ENCODE assay signal across 8 cellular contexts in the genomic region with DNA sequence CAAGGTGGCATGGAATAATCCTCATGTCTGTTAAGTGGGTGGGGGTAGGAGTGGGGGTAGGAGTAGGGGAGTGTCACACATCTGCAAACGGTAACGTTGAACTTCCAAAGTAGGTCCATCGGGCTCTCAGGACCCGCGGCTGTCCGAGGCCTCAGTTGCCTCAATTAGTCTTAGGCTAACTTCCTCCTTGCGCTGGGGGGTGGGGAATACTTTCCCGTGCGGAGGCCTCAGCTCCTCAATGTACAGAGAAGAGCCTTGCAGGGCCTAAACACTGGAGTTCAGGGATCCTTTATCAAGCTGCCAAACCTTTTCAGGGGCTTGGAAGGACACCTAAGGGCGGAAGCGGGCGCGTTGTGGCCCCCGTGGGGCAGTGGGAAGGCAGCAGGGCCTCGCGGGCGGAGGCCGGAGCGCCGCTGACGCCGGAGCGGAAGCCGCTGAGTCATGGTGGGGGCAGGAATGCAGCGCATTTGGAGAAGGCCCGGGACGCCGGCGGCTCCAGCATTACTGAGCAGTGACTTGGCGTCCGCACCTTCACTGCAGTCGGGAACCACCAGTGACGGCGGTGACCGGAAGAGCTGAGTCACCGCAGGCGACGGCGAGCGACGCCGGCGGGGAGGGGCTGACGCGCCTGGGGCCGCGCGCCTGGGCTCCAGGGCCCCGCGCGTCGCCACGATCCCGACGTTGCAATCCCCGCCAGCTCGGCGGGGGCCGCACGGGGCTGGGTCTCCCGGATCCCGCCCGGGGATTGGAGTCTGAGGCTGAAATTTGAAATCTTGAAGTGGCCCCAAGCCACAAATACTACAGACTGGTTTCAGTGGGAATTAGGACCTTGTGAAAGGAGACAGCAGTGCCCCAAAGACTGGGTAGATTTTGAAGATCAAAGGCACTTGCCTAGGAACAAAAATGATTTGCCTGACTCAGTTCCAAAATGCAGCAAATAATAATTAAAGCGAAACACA. TPM values are rescaled to one million over a fixed set of nuclear protein-coding genes. Genes with fewer than 3 reads are reported as not detected.
DNase-seq lines count a peak whose midpoint lies in the region; ATAC-seq and TF ChIP-seq lines count a peak whose summit lies in the region.

No MANE protein-coding gene starts in this region.

- no peaks in the 10 kb centered on the region for H3K9me3 Mint-ChIP-seq in activated naive CD4-positive, alpha-beta T cell treated with anti-CD3 and anti-CD28 coated beads, Interleukin-2, amount 50 U/mL, for 72 hours
- no peaks in the 10 kb centered on the region for H3K9me3 Mint-ChIP-seq in glutamatergic neuron (ENCODE audit: unreplicated experiment)

- H3K4me1 ChIP-seq in osteoblast (ENCODE audit: insufficient read depth, low read length): peaks cover 28% of the 10 kb centered on the region
- peaks cover 27% of the 10 kb centered on the region for H3K4me1 ChIP-seq in testis

- TF ChIP-seq POLR2A in testis (IDR thresholded peaks at IDR 0.05): no peak

- WGBS in testis, 2 donors: 1 to 4% methylated on average over 33 to 54 of the region's 64 CpGs

- peak overlapping the region; percentile 97 for H3K27ac ChIP-seq in osteoblast (ENCODE audit: low read depth, low read length)
- H3K27ac ChIP-seq in testis: peak overlapping the region; percentile 98 to 100

- H3K27ac Mint-ChIP-seq in activated naive CD4-positive, alpha-beta T cell treated with anti-CD3 and anti-CD28 coated beads, Interleukin-2, amount 50 U/mL, for 72 hours: peak overlapping the region; percentile 84 to 91
- peak overlapping the region; percentile 87 for H3K27ac Mint-ChIP-seq in glutamatergic neuron (ENCODE audit: unreplicated experiment)

- no peaks in the 10 kb centered on the region for H3K36me3 ChIP-seq in osteoblast (ENCODE audit: insufficient read depth, low read length)
- H3K36me3 ChIP-seq in testis (ENCODE audit: low read depth, missing control alignments): no peaks in the 10 kb centered on the region

- H3K36me3 Mint-ChIP-seq in activated naive CD4-positive, alpha-beta T cell treated with anti-CD3 and anti-CD28 coated beads, Interleukin-2, amount 50 U/mL, for 72 hours: no peaks in the 10 kb centered on the region
- H3K36me3 Mint-ChIP-seq in glutamatergic neuron (ENCODE audit: unreplicated experiment): no peaks in the 10 kb centered on the region

- peaks cover 11% of the 10 kb centered on the region for H3K4me1 Mint-ChIP-seq in glutamatergic neuron (ENCODE audit: low read depth, unreplicated experiment)

- H3K9me3 ChIP-seq in osteoblast (ENCODE audit: low read depth, low read length) (no peaks in the 10 kb centered on the region), testis (no peaks in the 10 kb centered on the region)

- H4K20me1 ChIP-seq in osteoblast (ENCODE audit: insufficient read depth, low read length): no peaks in the 10 kb centered on the region

- peak overlapping the region; percentile 73 for H3K4me2 ChIP-seq in osteoblast (ENCODE audit: insufficient read depth, low read length)

- H3K79me2 ChIP-seq in osteoblast (ENCODE audit: insufficient read depth, low read length): no peaks in the 10 kb centered on the region

- DNase-seq in GM12864 (ENCODE audit: low read depth): peak; percentile 60
- DNase-seq in NCI-H1092 treated with DMSO at 0.1 percent for 48 hours (lab: John Stamatoyannopoulos, UW): peak; percentile 77
- peak; percentile 75 to 93 for DNase-seq in activated naive CD4-positive, alpha-beta T cell treated with anti-CD3 and anti-CD28 coated beads, Interleukin-2, amount 50 U/mL, for 72 hours (ENCODE audit: low spot score in 2 of 2)
- peak; percentile 77 for DNase-seq in glutamatergic neuron
- peak; percentile 97 for DNase-seq in osteoblast (ENCODE audit: insufficient read length, low spot score, missing footprints)
- peak; percentile 93 for DNase-seq in testis

- peak overlapping the region; percentile 83 for H3K4me3 Mint-ChIP-seq in glutamatergic neuron (ENCODE audit: unreplicated experiment)

- no peaks in the 10 kb centered on the region for H3K27me3 ChIP-seq in osteoblast (ENCODE audit: insufficient read depth, low read length)
- no peaks in the 10 kb centered on the region for H3K27me3 ChIP-seq in testis

- peaks cover 3% of the 10 kb centered on the region for H3K27me3 Mint-ChIP-seq in glutamatergic neuron (ENCODE audit: unreplicated experiment)

- H2AFZ ChIP-seq in osteoblast (ENCODE audit: low read length): peak overlapping the region; percentile 84

- intact Hi-C loops in testis (cut with DNase I; ENCODE audit: low total_unique reads): no loop called here

- H3K4me3 ChIP-seq in GM12864 (ENCODE audit: low read depth, low read length) (peak overlapping the region; percentile 72), osteoblast (ENCODE audit: insufficient read depth, low read length) (peak overlapping the region; percentile 62), testis (peak overlapping the region; percentile 67 to 75)

- peak; percentile 97 for ATAC-seq in HG02642 (IDR thresholded peaks at IDR 0.05; ENCODE audit: poor library complexity, unreplicated experiment)
- ATAC-seq in SK-N-SH treated with all-trans-retinoic acid at 6 μM for 48 hours: peak; percentile 96
- peak; percentile 87 to 98 for ATAC-seq in activated naive CD4-positive, alpha-beta T cell treated with anti-CD3 and anti-CD28 coated beads, Interleukin-2, amount 50 U/mL, for 72 hours

- TF ChIP-seq CTCF in GM12864 (IDR thresholded peaks at IDR 0.05; ENCODE audit: low read depth, low read length, missing control alignments) (no peak), glutamatergic neuron (IDR thresholded peaks at IDR 0.05; ENCODE audit: partially characterized antibody, unreplicated experiment) (no peak), osteoblast (IDR thresholded peaks at IDR 0.05; ENCODE audit: extremely low read depth, low read depth, low read length) (no peak), testis (IDR thresholded peaks at IDR 0.05) (no peak)

TF ChIP-seq in SK-N-SH treated with all-trans-retinoic acid at 6 μM for 48 hours, 23 proteins besides CTCF, POLR2A, EP300 and RAD21 (continues in another document):
- TF ChIP-seq ISL1 (CRISPR knock-in tag; IDR thresholded peaks at IDR 0.05) (no peak), RARB (CRISPR knock-in tag; IDR thresholded peaks at IDR 0.05) (no peak), ZFP3 (CRISPR knock-in tag; IDR thresholded peaks at IDR 0.05) (peak; percentile 79), ESRRG (CRISPR knock-in tag; IDR thresholded peaks at IDR 0.05) (no peak), BACH2 (CRISPR knock-in tag; IDR thresholded peaks at IDR 0.05; ENCODE audit: borderline replicate concordance) (peak; percentile 99; the same call in 1 of the 2 replicates), ZFP30 (CRISPR knock-in tag; IDR thresholded peaks at IDR 0.05) (no peak), PPARA (CRISPR knock-in tag; IDR thresholded peaks at IDR 0.05; ENCODE audit: borderline replicate concordance) (no peak), SNAI2 (CRISPR knock-in tag; IDR thresholded peaks at IDR 0.05) (peak; percentile 74; the same call in 1 of the 2 replicates)
- TF ChIP-seq, protein P1, sequence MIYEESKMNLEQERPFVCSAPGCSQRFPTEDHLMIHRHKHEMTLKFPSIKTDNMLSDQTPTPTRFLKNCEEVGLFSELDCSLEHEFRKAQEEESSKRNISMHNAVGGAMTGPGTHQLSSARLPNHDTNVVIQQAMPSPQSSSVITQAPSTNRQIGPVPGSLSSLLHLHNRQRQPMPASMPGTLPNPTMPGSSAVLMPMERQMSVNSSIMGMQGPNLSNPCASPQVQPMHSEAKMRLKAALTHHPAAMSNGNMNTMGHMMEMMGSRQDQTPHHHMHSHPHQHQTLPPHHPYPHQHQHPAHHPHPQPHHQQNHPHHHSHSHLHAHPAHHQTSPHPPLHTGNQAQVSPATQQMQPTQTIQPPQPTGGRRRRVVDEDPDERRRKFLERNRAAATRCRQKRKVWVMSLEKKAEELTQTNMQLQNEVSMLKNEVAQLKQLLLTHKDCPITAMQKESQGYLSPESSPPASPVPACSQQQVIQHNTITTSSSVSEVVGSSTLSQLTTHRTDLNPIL (CRISPR knock-in tag; IDR thresholded peaks at IDR 0.05; ENCODE audit: low read depth): no peak
- TF ChIP-seq, protein P2, sequence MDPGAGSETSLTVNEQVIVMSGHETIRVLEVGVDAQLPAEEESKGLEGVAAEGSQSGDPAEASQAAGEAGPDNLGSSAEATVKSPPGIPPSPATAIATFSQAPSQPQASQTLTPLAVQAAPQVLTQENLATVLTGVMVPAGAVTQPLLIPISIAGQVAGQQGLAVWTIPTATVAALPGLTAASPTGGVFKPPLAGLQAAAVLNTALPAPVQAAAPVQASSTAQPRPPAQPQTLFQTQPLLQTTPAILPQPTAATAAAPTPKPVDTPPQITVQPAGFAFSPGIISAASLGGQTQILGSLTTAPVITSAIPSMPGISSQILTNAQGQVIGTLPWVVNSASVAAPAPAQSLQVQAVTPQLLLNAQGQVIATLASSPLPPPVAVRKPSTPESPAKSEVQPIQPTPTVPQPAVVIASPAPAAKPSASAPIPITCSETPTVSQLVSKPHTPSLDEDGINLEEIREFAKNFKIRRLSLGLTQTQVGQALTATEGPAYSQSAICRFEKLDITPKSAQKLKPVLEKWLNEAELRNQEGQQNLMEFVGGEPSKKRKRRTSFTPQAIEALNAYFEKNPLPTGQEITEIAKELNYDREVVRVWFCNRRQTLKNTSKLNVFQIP (CRISPR knock-in tag; IDR thresholded peaks at IDR 0.05; ENCODE audit: borderline replicate concordance, low read depth): 0 out of 2 replicates have a peak, but pooled peaks have one; percentile 35

RNA-seq across cellular contexts. Expression of a gene that starts 20.2 kb away (rescaled TPM):
- 100 to 1,000 TPM; 146 to 147 TPM for total RNA-seq in activated naive CD4-positive, alpha-beta T cell treated with anti-CD3 and anti-CD28 coated beads, Interleukin-2, amount 50 U/mL, for 72 hours
- 72.9 TPM for total RNA-seq in glutamatergic neuron (ENCODE audit: unreplicated experiment)
- 155 and 174 TPM in 2 replicates for total RNA-seq in osteoblast
- 10 to 100 TPM; 51.7 to 65.6 TPM for total RNA-seq in testis
- 28.8 TPM for polyA plus RNA-seq in testis (ENCODE audit: insufficient read depth, low read depth, low replicate concordance)

RNA-seq across cellular contexts. Expression of a gene that starts 49.8 kb away (rescaled TPM):
- 10 to 100 TPM; 30.5 to 41.1 TPM for total RNA-seq in activated naive CD4-positive, alpha-beta T cell treated with anti-CD3 and anti-CD28 coated beads, Interleukin-2, amount 50 U/mL, for 72 hours
- total RNA-seq in glutamatergic neuron (ENCODE audit: unreplicated experiment) (43.6 TPM), osteoblast (56.0 and 56.1 TPM in 2 replicates), testis (10 to 100 TPM; 37.5 to 42.6 TPM)
- polyA plus RNA-seq in testis (ENCODE audit: insufficient read depth, low read depth, low replicate concordance): 24.2 TPM

Comparison
In these comparisons a context has a peak if more than half of its experiments do, and no peak if none do; other contexts are left out.
1. Peak in every context shown above with its lines: DNase-seq, ATAC-seq, H3K4me3 ChIP-seq and H3K27ac ChIP-seq.